22 cellular contexts compared by ENCODE assay signal in genomic region chr7:6143997-6144396, GRCh38. TPM values are rescaled to one million over a fixed set of nuclear protein-coding genes. Genes with fewer than 3 reads are reported as not detected.
DNase-seq lines count a peak whose midpoint lies in the region; ATAC-seq lines count a peak whose summit lies in the region.
"Had no signal": no experiment of that assay in that cellular context is flagged by ENCODE, and none has a peak within 500 bp of the region (broad histone marks: within the 10 kb centered on the region; RNA-seq: fewer than 3 reads in every experiment).

No MANE protein-coding gene starts in this region.

- H3K27me3 Mint-ChIP-seq in activated CD8-positive, alpha-beta memory T cell treated with anti-CD3 and anti-CD28 coated beads, Interleukin-2, amount 10 ng/mL, durations not matched to agents 7 days and 5 days, result no peaks in the 10 kb centered on the region
- no peaks in the 10 kb centered on the region for H3K27me3 Mint-ChIP-seq in CD4-positive, CD25-positive, alpha-beta regulatory T cell
- no peaks in the 10 kb centered on the region for H3K27me3 Mint-ChIP-seq in T-helper 17 cell
- H3K27me3 Mint-ChIP-seq: B cell; CD4-positive, alpha-beta T cell had no signal

- no peaks in the 10 kb centered on the region for H3K9me3 ChIP-seq in CD4-positive, CD25-positive, alpha-beta regulatory T cell (ENCODE audit: control insufficient read depth in 2 of 2, low read length in 2 of 2)
- H3K9me3 ChIP-seq in T-helper 17 cell (ENCODE audit: control insufficient read depth, low read length, poor library complexity, severe bottlenecking), result no peaks in the 10 kb centered on the region
- H3K9me3 ChIP-seq: A549, Caco-2 had no signal

- H3K4me1 ChIP-seq in CD4-positive, CD25-positive, alpha-beta regulatory T cell (ENCODE audit: control insufficient read depth, insufficient read depth, low read length, poor library complexity, severe bottlenecking), result no peaks in the 10 kb centered on the region
- H3K4me1 ChIP-seq: A549, Caco-2 had no signal

- H3K9me3 Mint-ChIP-seq in activated CD8-positive, alpha-beta memory T cell treated with anti-CD3 and anti-CD28 coated beads, Interleukin-2, amount 10 ng/mL, durations not matched to agents 7 days and 5 days (ENCODE audit: low read depth), result no peaks in the 10 kb centered on the region
- peaks cover 0 to 2% (median 0%) of the 10 kb centered on the region in 7 donors for H3K9me3 Mint-ChIP-seq in CD4-positive, CD25-positive, alpha-beta regulatory T cell
- no peaks in the 10 kb centered on the region for H3K9me3 Mint-ChIP-seq in stimulated activated effector memory CD8-positive, alpha-beta T cell treated with anti-CD3 and anti-CD28 coated beads, Interleukin-12 subunit alpha, Interleukin-12 subunit beta, amount 100 ng/mL, for 72 hours
- H3K9me3 Mint-ChIP-seq: CD4-positive, alpha-beta T cell had no signal

- no peak overlapping the region for H3K4me3 Mint-ChIP-seq in activated CD8-positive, alpha-beta memory T cell treated with anti-CD3 and anti-CD28 coated beads, Interleukin-2, amount 10 ng/mL, durations not matched to agents 7 days and 5 days
- no peak overlapping the region for H3K4me3 Mint-ChIP-seq in CD4-positive, CD25-positive, alpha-beta regulatory T cell
- H3K4me3 Mint-ChIP-seq in T-helper 17 cell, result no peak overlapping the region
- H3K4me3 Mint-ChIP-seq in stimulated activated effector memory CD8-positive, alpha-beta T cell treated with anti-CD3 and anti-CD28 coated beads, Interleukin-12 subunit alpha, Interleukin-12 subunit beta, amount 100 ng/mL, for 72 hours, result no peak overlapping the region
- H3K4me3 Mint-ChIP-seq: B cell; CD4-positive, alpha-beta T cell had no signal

- no peak for DNase-seq in activated CD8-positive, alpha-beta memory T cell treated with anti-CD3 and anti-CD28 coated beads, Interleukin-2, amount 10 ng/mL, durations not matched to agents 7 days and 5 days
- no peak for DNase-seq in activated CD8-positive, alpha-beta memory T cell treated with anti-CD3 and anti-CD28 coated beads, Interleukin-2, amount 50 U/mL, for 48 hours
- no peak for DNase-seq in CD4-positive, CD25-positive, alpha-beta regulatory T cell
- DNase-seq in T-helper 17 cell, result no peak
- DNase-seq in stimulated activated effector memory CD8-positive, alpha-beta T cell treated with anti-CD3 and anti-CD28 coated beads, Interleukin-12 subunit alpha, Interleukin-12 subunit beta, amount 100 ng/mL, for 72 hours (ENCODE audit: low spot score in 2 of 2), result no peak
- DNase-seq in foreskin melanocyte, result no peak
- DNase-seq in OCI-M2 (lab: John Stamatoyannopoulos, UW; ENCODE audit: unreplicated experiment), result no peak
- DNase-seq: Caco-2; CD4-positive, alpha-beta T cell; DMS 273 treated with DMSO at 0.1 percent for 48 hours; DMS79 treated with DMSO at 0.1 percent for 48 hours; H7; NCI-H1105; NCI-H146; NCI-H2029 treated with DMSO at 0.1 percent for 48 hours; NCI-H2171; NCI-H345; NCI-H524; NCI-H82 had no signal

- peak overlapping the region; percentile 75 for H3K27ac Mint-ChIP-seq in activated CD8-positive, alpha-beta memory T cell treated with anti-CD3 and anti-CD28 coated beads, Interleukin-2, amount 10 ng/mL, durations not matched to agents 7 days and 5 days
- peak overlapping the region in 2 of 3 donors; percentile 67 to 71 for H3K27ac Mint-ChIP-seq in CD4-positive, CD25-positive, alpha-beta regulatory T cell
- peak overlapping the region; percentile 69 for H3K27ac Mint-ChIP-seq in T-helper 17 cell
- H3K27ac Mint-ChIP-seq in stimulated activated effector memory CD8-positive, alpha-beta T cell treated with anti-CD3 and anti-CD28 coated beads, Interleukin-12 subunit alpha, Interleukin-12 subunit beta, amount 100 ng/mL, for 72 hours, result peak overlapping the region; percentile 68
- H3K27ac Mint-ChIP-seq: B cell; CD4-positive, alpha-beta T cell had no signal

- H3K36me3 ChIP-seq in CD4-positive, CD25-positive, alpha-beta regulatory T cell (ENCODE audit: control insufficient read depth, insufficient read depth, low read length), result peaks cover 85% of the 10 kb centered on the region

- no peaks in the 10 kb centered on the region for H3K27me3 ChIP-seq in CD4-positive, CD25-positive, alpha-beta regulatory T cell (ENCODE audit: control insufficient read depth, insufficient read depth, low read length)

- peaks cover 20% of the 10 kb centered on the region for H3K4me1 Mint-ChIP-seq in activated CD8-positive, alpha-beta memory T cell treated with anti-CD3 and anti-CD28 coated beads, Interleukin-2, amount 10 ng/mL, durations not matched to agents 7 days and 5 days
- H3K4me1 Mint-ChIP-seq in CD4-positive, CD25-positive, alpha-beta regulatory T cell, result peaks cover 0 to 6% (median 5%) of the 10 kb centered on the region in 4 donors
- H3K4me1 Mint-ChIP-seq in T-helper 17 cell, result peaks cover 9% of the 10 kb centered on the region
- H3K4me1 Mint-ChIP-seq in stimulated activated effector memory CD8-positive, alpha-beta T cell treated with anti-CD3 and anti-CD28 coated beads, Interleukin-12 subunit alpha, Interleukin-12 subunit beta, amount 100 ng/mL, for 72 hours, result no peaks in the 10 kb centered on the region
- H3K4me1 Mint-ChIP-seq: B cell had no signal

- no peak overlapping the region for H3K4me3 ChIP-seq in CD4-positive, CD25-positive, alpha-beta regulatory T cell (ENCODE audit: low read depth, low read length)
- H3K4me3 ChIP-seq: A549 had no signal

- no peak for ATAC-seq in activated CD8-positive, alpha-beta memory T cell treated with anti-CD3 and anti-CD28 coated beads, Interleukin-2, amount 10 ng/mL, durations not matched to agents 7 days and 5 days
- no peak for ATAC-seq in CD4-positive, CD25-positive, alpha-beta regulatory T cell (ENCODE audit: low read depth in 2 of 2)
- ATAC-seq in T-helper 17 cell, result no peak
- ATAC-seq in stimulated activated effector memory CD8-positive, alpha-beta T cell treated with anti-CD3 and anti-CD28 coated beads, Interleukin-12 subunit alpha, Interleukin-12 subunit beta, amount 100 ng/mL, for 72 hours, result no peak
- ATAC-seq: A549, Right ventricle myocardium inferior had no signal

- CTCF ChIA-PET in activated CD8-positive, alpha-beta memory T cell treated with anti-CD3 and anti-CD28 coated beads, Interleukin-2, amount 10 ng/mL, durations not matched to agents 7 days and 5 days (lab: Charles Lee), result no interaction called here

- H3K36me3 Mint-ChIP-seq in activated CD8-positive, alpha-beta memory T cell treated with anti-CD3 and anti-CD28 coated beads, Interleukin-2, amount 10 ng/mL, durations not matched to agents 7 days and 5 days, result peaks cover 46% of the 10 kb centered on the region
- peaks cover 60% of the 10 kb centered on the region for H3K36me3 Mint-ChIP-seq in CD4-positive, CD25-positive, alpha-beta regulatory T cell
- H3K36me3 Mint-ChIP-seq in T-helper 17 cell (ENCODE audit: low read depth), result peaks cover 5% of the 10 kb centered on the region
- peaks cover 100% of the 10 kb centered on the region for H3K36me3 Mint-ChIP-seq in stimulated activated effector memory CD8-positive, alpha-beta T cell treated with anti-CD3 and anti-CD28 coated beads, Interleukin-12 subunit alpha, Interleukin-12 subunit beta, amount 100 ng/mL, for 72 hours

- H3K27ac ChIP-seq in CD4-positive, CD25-positive, alpha-beta regulatory T cell (ENCODE audit: insufficient read depth, low read length, poor library complexity, severe bottlenecking), result no peak overlapping the region
- H3K27ac ChIP-seq: A549 had no signal

RNA-seq across cellular contexts. Expression of gene USP42, which starts 39.2 kb away (rescaled TPM):
- total RNA-seq in activated CD8-positive, alpha-beta memory T cell treated with anti-CD3 and anti-CD28 coated beads, Interleukin-2, amount 10 ng/mL, durations not matched to agents 7 days and 5 days, result 10 to 100 TPM; 16.0 to 16.2 TPM
- 45.3 TPM for total RNA-seq in CD4-positive, CD25-positive, alpha-beta regulatory T cell
- 1 to 10 TPM; 3.9 to 9.0 (median 8.2) TPM for polyA plus RNA-seq in CD4-positive, CD25-positive, alpha-beta regulatory T cell
- 10 to 100 TPM; 33.9 to 35.1 TPM for total RNA-seq in T-helper 17 cell
